1 cellular context compared by ENCODE assay signal in the genomic region with DNA sequence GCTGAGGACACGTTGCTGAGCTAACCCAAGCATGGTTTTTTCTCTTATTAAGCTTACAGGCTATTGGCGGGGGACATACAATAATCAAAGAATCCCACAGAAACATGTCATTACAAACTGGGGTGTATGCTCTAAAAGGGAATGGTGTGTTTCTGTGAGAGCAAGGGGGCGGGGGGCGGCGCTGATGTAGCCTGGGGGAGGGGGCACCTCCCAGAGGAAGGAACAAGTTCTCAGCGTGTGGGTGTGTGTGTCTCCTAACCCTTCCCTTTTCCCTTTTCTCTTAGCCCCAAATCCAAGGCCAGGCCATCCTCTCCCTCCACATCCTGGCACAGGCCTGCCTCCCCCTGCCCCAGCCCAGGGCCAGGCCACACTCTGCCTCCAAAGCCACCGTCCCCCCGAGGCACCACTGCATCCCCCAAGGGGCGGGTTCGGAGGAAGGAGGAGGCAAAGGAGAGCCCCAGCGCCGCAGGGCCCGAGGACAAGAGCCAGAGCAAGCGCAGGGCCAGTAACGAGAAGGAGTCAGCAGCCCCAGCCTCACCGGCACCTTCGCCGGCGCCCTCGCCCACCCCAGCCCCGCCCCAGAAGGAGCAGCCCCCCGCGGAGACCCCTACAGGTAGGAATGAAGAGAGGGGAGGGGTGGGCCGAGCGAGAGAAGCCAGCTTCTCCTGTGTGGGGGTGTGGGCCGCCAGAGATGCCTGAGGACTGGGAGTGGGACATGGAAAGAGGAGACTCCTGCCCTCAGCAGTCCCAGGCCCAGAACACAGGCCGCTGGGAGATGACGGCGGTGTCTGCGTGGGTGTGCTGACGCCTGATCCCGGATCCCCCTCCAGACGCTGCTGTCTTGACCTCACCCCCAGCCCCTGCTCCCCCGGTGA.
TF ChIP-seq lines count a peak whose summit lies in the region.

No MANE protein-coding gene starts in this region.

TF ChIP-seq in WTC11, 78 proteins besides CTCF, POLR2A, EP300 and RAD21 (continued from another document):
- no peak for TF ChIP-seq ZNF671 (CRISPR knock-in tag; IDR thresholded peaks at IDR 0.05)
- TF ChIP-seq, protein P1, sequence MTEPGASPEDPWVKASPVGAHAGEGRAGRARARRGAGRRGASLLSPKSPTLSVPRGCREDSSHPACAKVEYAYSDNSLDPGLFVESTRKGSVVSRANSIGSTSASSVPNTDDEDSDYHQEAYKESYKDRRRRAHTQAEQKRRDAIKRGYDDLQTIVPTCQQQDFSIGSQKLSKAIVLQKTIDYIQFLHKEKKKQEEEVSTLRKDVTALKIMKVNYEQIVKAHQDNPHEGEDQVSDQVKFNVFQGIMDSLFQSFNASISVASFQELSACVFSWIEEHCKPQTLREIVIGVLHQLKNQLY (CRISPR knock-in tag; IDR thresholded peaks at IDR 0.05), result no peak
